ENCODE assay signal across 10 cellular contexts in the genomic region with DNA sequence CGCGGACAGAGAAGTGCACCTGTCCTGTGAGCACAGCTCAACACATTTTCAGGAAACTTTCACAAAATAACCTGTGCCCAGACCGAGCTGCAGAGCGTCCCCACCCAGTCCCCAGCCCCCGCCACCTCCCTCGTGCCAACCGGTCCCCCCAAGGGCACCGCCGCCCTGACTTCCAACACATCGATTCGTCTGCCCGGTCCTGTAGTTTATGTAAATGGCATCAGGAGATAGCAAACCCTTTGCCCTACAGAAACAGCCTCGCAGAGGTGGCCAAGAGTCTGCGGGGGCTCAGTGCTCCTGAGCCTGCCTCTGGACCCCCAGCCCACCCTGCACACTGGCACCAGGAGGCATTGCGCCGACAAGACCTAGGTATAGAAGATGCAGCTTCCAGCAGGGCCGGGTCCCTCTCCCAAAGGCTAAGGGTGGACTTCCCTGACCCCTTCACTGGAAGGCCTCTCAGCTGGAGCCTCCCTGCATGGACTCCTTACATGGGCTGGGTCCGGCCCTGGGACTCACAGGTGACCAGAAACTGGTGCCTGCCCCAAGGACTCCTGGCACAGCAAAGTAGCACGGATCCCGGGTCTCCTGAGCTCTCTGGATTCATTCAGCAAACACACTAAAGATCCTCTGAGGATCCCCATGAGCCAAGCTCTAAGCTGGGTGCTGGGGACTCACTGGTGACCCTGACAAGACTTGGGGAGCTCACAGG. TPM values are rescaled to one million over a fixed set of nuclear protein-coding genes. Genes with fewer than 3 reads are reported as not detected.
DNase-seq lines count a peak whose midpoint lies in the region; ATAC-seq, FAIRE-seq and TF ChIP-seq lines count a peak whose summit lies in the region.
"Had no signal": no experiment of that assay in that cellular context is flagged by ENCODE, and none has a peak within 500 bp of the region (broad histone marks: within the 10 kb centered on the region; RNA-seq: fewer than 3 reads in every experiment).

No MANE protein-coding gene starts in this region.

- H3K4me3 ChIP-seq in kidney (ENCODE audit: low read length in 2 of 2) (peak overlapping the region; percentile 41 to 65), subcutaneous abdominal adipose tissue (ENCODE audit: low read depth in 1 of 5, low read length in 5 of 5) (peak overlapping the region in 4 of 5 donors; percentile 56 to 77 (median 69))

- H3K36me3 Mint-ChIP-seq in activated CD4-positive, alpha-beta T cell treated with anti-CD3 and anti-CD28 coated beads, Interleukin-2, amount 10 ng/mL, durations not matched to agents 24 days and 14 days (ENCODE audit: low read depth), result no peaks in the 10 kb centered on the region
- H3K36me3 Mint-ChIP-seq in activated naive CD8-positive, alpha-beta T cell treated with anti-CD3 and anti-CD28 coated beads for 36 hours, result no peaks in the 10 kb centered on the region

- H3K9me3 Mint-ChIP-seq in activated CD4-positive, alpha-beta T cell treated with anti-CD3 and anti-CD28 coated beads, Interleukin-2, amount 10 ng/mL, durations not matched to agents 24 days and 14 days, result no peaks in the 10 kb centered on the region
- no peaks in the 10 kb centered on the region for H3K9me3 Mint-ChIP-seq in activated naive CD8-positive, alpha-beta T cell treated with anti-CD3 and anti-CD28 coated beads for 36 hours

- H3K4me1 ChIP-seq in kidney (ENCODE audit: control insufficient read depth in 1 of 2, insufficient read depth in 1 of 2, low read depth in 1 of 2, low read length in 2 of 2) (peaks cover 6 to 20% of the 10 kb centered on the region in 2 donors), subcutaneous abdominal adipose tissue (ENCODE audit: control insufficient read depth in 5 of 5, insufficient read depth in 5 of 5, low read length in 5 of 5) (peaks cover 17 to 88% (median 71%) of the 10 kb centered on the region in 5 donors)

- peak overlapping the region; percentile 71 for H3K4me3 Mint-ChIP-seq in activated CD4-positive, alpha-beta T cell treated with anti-CD3 and anti-CD28 coated beads, Interleukin-2, amount 10 ng/mL, durations not matched to agents 24 days and 14 days
- H3K4me3 Mint-ChIP-seq in activated naive CD8-positive, alpha-beta T cell treated with anti-CD3 and anti-CD28 coated beads for 36 hours, result peak overlapping the region; percentile 73

- peaks cover 28% of the 10 kb centered on the region for H3K27me3 Mint-ChIP-seq in activated CD4-positive, alpha-beta T cell treated with anti-CD3 and anti-CD28 coated beads, Interleukin-2, amount 10 ng/mL, durations not matched to agents 24 days and 14 days
- no peaks in the 10 kb centered on the region for H3K27me3 Mint-ChIP-seq in activated naive CD8-positive, alpha-beta T cell treated with anti-CD3 and anti-CD28 coated beads for 36 hours

- no peak for DNase-seq in activated CD4-positive, alpha-beta T cell treated with anti-CD3 and anti-CD28 coated beads, Interleukin-2, amount 10 ng/mL, durations not matched to agents 24 days and 14 days
- DNase-seq in activated CD4-positive, alpha-beta T cell treated with anti-CD3 and anti-CD28 coated beads for 1 hour, result no peak
- no peak for DNase-seq in activated naive CD8-positive, alpha-beta T cell treated with anti-CD3 and anti-CD28 coated beads for 36 hours
- DNase-seq in kidney (peak; percentile 60), RPMI8226 (no peak)
- DNase-seq: NCI-H446 treated with DMSO at 0.1 percent for 48 hours had no signal

- intact Hi-C loops in activated CD4-positive, alpha-beta T cell treated with anti-CD3 and anti-CD28 coated beads, Interleukin-2, amount 10 ng/mL, durations not matched to agents 24 days and 14 days (cut with micrococcal nuclease), result no loop called here
- intact Hi-C loops in kidney (cut with DNase I), result no loop called here

- ATAC-seq in HG02610 (IDR thresholded peaks at IDR 0.05; ENCODE audit: unreplicated experiment), result no peak
- no peak for ATAC-seq in HG02938 (IDR thresholded peaks at IDR 0.05; ENCODE audit: unreplicated experiment)

- peaks cover 0 to 3% (median 0%) of the 10 kb centered on the region in 5 donors for H3K27me3 ChIP-seq in subcutaneous abdominal adipose tissue (ENCODE audit: control insufficient read depth in 5 of 5, insufficient read depth in 4 of 5, low read length in 5 of 5)

- no peaks in the 10 kb centered on the region for H3K36me3 ChIP-seq in kidney (ENCODE audit: control insufficient read depth in 1 of 2, insufficient read depth in 2 of 2, low read length in 2 of 2)
- H3K36me3 ChIP-seq in subcutaneous abdominal adipose tissue (ENCODE audit: control insufficient read depth in 5 of 5, insufficient read depth in 5 of 5, low read length in 5 of 5), result no peaks in the 10 kb centered on the region

- TF ChIP-seq CTCF in kidney (IDR thresholded peaks at IDR 0.05; ENCODE audit: borderline replicate concordance, extremely low read depth, insufficient read depth), result no peak

- H3K27ac ChIP-seq in kidney (ENCODE audit: low read depth in 2 of 2, low read length in 2 of 2), result no peak overlapping the region
- H3K27ac ChIP-seq in subcutaneous abdominal adipose tissue (ENCODE audit: low read depth, low read length), result peak overlapping the region; percentile 46
- H3K27ac ChIP-seq: C4-2B had no signal

- FAIRE-seq in kidney (lab: Jason Lieb, UNC), result no peak

- H3K9me3 ChIP-seq in kidney (ENCODE audit: control insufficient read depth in 1 of 2, low read length in 2 of 2), result no peaks in the 10 kb centered on the region
- no peaks in the 10 kb centered on the region for H3K9me3 ChIP-seq in subcutaneous abdominal adipose tissue (ENCODE audit: control insufficient read depth in 5 of 5, low read length in 5 of 5)

- H3K9ac ChIP-seq in kidney (ENCODE audit: low read length in 2 of 2) (no peak overlapping the region), subcutaneous abdominal adipose tissue (ENCODE audit: low read length in 5 of 5) (peak overlapping the region in 3 of 5 donors; percentile 51 to 70 (median 61))

- no peak overlapping the region for H3K27ac Mint-ChIP-seq in activated CD4-positive, alpha-beta T cell treated with anti-CD3 and anti-CD28 coated beads, Interleukin-2, amount 10 ng/mL, durations not matched to agents 24 days and 14 days
- H3K27ac Mint-ChIP-seq in activated naive CD8-positive, alpha-beta T cell treated with anti-CD3 and anti-CD28 coated beads for 36 hours, result no peak overlapping the region

- H3K4me1 Mint-ChIP-seq in activated CD4-positive, alpha-beta T cell treated with anti-CD3 and anti-CD28 coated beads, Interleukin-2, amount 10 ng/mL, durations not matched to agents 24 days and 14 days, result peaks cover 5% of the 10 kb centered on the region
- H3K4me1 Mint-ChIP-seq in activated naive CD8-positive, alpha-beta T cell treated with anti-CD3 and anti-CD28 coated beads for 36 hours, result peaks cover 12% of the 10 kb centered on the region

RNA-seq across cellular contexts. Expression of gene PLEKHG5, which starts 6.6 kb away (rescaled TPM):
- total RNA-seq in activated CD4-positive, alpha-beta T cell treated with anti-CD3 and anti-CD28 coated beads, Interleukin-2, amount 10 ng/mL, durations not matched to agents 24 days and 14 days, result 1.3 and 1.9 TPM in 2 replicates
- 1 to 10 TPM; 2.2 to 2.3 TPM for total RNA-seq in activated naive CD8-positive, alpha-beta T cell treated with anti-CD3 and anti-CD28 coated beads for 36 hours
- 14.0 TPM for total RNA-seq in kidney
- polyA plus RNA-seq in kidney (ENCODE audit: insufficient read depth, low read depth, low replicate concordance), result 4.4 TPM

RNA-seq across cellular contexts. Expression of gene TNFRSF25, which starts 32.0 kb away (rescaled TPM):
- 139 and 146 TPM in 2 replicates for total RNA-seq in activated CD4-positive, alpha-beta T cell treated with anti-CD3 and anti-CD28 coated beads, Interleukin-2, amount 10 ng/mL, durations not matched to agents 24 days and 14 days
- total RNA-seq in activated naive CD8-positive, alpha-beta T cell treated with anti-CD3 and anti-CD28 coated beads for 36 hours, result 10 to 100 TPM; 64.7 to 67.8 TPM
- total RNA-seq in kidney, result 13.8 TPM
- 7.6 TPM for polyA plus RNA-seq in kidney (ENCODE audit: insufficient read depth, low read depth, low replicate concordance)

RNA-seq across cellular contexts. Expression of gene NOL9, which starts 56.3 kb away (rescaled TPM):
- total RNA-seq in activated CD4-positive, alpha-beta T cell treated with anti-CD3 and anti-CD28 coated beads, Interleukin-2, amount 10 ng/mL, durations not matched to agents 24 days and 14 days, result 54.7 and 59.2 TPM in 2 replicates
- 10 to 100 TPM; 54.1 to 55.1 TPM for total RNA-seq in activated naive CD8-positive, alpha-beta T cell treated with anti-CD3 and anti-CD28 coated beads for 36 hours
- 28.7 TPM for total RNA-seq in kidney
- 4.3 TPM for polyA plus RNA-seq in kidney (ENCODE audit: insufficient read depth, low read depth, low replicate concordance)

RNA-seq across cellular contexts. Expression of gene TAS1R1, which starts 57.1 kb away (rescaled TPM):
- total RNA-seq in activated CD4-positive, alpha-beta T cell treated with anti-CD3 and anti-CD28 coated beads, Interleukin-2, amount 10 ng/mL, durations not matched to agents 24 days and 14 days, result not detected in 2 replicates
- total RNA-seq in activated naive CD8-positive, alpha-beta T cell treated with anti-CD3 and anti-CD28 coated beads for 36 hours, result not detected
- total RNA-seq in kidney, result not detected
- not detected for polyA plus RNA-seq in kidney (ENCODE audit: insufficient read depth, low read depth, low replicate concordance)

Comparison
In these comparisons a context has a peak if more than half of its experiments do, and no peak if none do; other contexts are left out.
1. H3K9ac ChIP-seq: peak in subcutaneous abdominal adipose tissue (3 of 5); none in kidney (0 of 2).